In the genomic region with DNA sequence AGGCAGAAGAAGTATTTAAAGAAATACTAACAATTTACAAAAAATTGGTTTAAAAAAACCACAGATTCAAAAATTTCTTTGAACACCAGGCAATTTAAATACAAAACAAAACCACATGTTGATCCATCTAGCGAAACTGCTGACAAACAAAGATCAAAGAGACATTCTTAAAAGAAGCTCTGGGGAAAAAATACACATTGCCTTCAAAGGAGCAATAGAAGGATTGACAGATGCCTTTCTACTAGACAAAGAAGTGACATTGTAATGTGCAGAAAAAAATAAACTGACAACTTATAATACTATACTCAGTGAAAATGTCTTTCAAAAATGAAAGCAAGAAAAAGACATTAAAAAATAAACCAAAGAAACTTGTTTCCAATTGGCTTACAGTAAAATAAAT, we compare ENCODE assay signal across 2 cellular contexts.
TF ChIP-seq lines count a peak whose summit lies in the region.

No MANE protein-coding gene starts in this region.

TF ChIP-seq in HepG2, 621 proteins besides CTCF, POLR2A, EP300 and RAD21:
- peak; percentile 21 to 30; a peak in 2 of 4 replicates for TF ChIP-seq MAFK (conservative IDR thresholded peaks at IDR 0.05 in 1 of 2, IDR thresholded peaks at IDR 0.05 in 1 of 2; ENCODE audit: low read length in 2 of 2)
- peak; percentile 50; the same call in 1 of the 2 replicates for TF ChIP-seq MAFF (IDR thresholded peaks at IDR 0.05; ENCODE audit: low read depth, low read length)
- peak; percentile 64; the same call in 1 of the 2 replicates for TF ChIP-seq SOX5 (CRISPR knock-in tag; IDR thresholded peaks at IDR 0.05; ENCODE audit: borderline replicate concordance)
- no peak for TF ChIP-seq ZNF264 (CRISPR knock-in tag; IDR thresholded peaks at IDR 0.05)
- no peak for TF ChIP-seq SOX13 (IDR thresholded peaks at IDR 0.05)
- peak in 1 of 2 experiments; percentile 46; a peak in 1 of 4 replicates for TF ChIP-seq SOX13 (CRISPR knock-in tag; conservative IDR thresholded peaks at IDR 0.05 in 1 of 2, IDR thresholded peaks at IDR 0.05 in 1 of 2)
- TF ChIP-seq IKZF4 (CRISPR knock-in tag; IDR thresholded peaks at IDR 0.05; ENCODE audit: borderline replicate concordance, low read depth, not compliant biosample characterization) = no peak
- TF ChIP-seq TCF7 (IDR thresholded peaks at IDR 0.05; ENCODE audit: low read depth) = peak; percentile 52
- TF ChIP-seq ZFAT (CRISPR knock-in tag; conservative IDR thresholded peaks at IDR 0.05) = no peak

TF ChIP-seq in neural cell, 6 proteins besides CTCF, POLR2A, EP300 and RAD21:
- TF ChIP-seq, protein P1, sequence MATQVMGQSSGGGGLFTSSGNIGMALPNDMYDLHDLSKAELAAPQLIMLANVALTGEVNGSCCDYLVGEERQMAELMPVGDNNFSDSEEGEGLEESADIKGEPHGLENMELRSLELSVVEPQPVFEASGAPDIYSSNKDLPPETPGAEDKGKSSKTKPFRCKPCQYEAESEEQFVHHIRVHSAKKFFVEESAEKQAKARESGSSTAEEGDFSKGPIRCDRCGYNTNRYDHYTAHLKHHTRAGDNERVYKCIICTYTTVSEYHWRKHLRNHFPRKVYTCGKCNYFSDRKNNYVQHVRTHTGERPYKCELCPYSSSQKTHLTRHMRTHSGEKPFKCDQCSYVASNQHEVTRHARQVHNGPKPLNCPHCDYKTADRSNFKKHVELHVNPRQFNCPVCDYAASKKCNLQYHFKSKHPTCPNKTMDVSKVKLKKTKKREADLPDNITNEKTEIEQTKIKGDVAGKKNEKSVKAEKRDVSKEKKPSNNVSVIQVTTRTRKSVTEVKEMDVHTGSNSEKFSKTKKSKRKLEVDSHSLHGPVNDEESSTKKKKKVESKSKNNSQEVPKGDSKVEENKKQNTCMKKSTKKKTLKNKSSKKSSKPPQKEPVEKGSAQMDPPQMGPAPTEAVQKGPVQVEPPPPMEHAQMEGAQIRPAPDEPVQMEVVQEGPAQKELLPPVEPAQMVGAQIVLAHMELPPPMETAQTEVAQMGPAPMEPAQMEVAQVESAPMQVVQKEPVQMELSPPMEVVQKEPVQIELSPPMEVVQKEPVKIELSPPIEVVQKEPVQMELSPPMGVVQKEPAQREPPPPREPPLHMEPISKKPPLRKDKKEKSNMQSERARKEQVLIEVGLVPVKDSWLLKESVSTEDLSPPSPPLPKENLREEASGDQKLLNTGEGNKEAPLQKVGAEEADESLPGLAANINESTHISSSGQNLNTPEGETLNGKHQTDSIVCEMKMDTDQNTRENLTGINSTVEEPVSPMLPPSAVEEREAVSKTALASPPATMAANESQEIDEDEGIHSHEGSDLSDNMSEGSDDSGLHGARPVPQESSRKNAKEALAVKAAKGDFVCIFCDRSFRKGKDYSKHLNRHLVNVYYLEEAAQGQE (IDR thresholded peaks at IDR 0.05; ENCODE audit: borderline replicate concordance) = no peak
- TF ChIP-seq TAF1 (IDR thresholded peaks at IDR 0.05; ENCODE audit: low read depth) = no peak
- TF ChIP-seq SMC3 (conservative IDR thresholded peaks at IDR 0.05; ENCODE audit: poor library complexity) = no peak
- no peak for TF ChIP-seq EZH2 (IDR thresholded peaks at IDR 0.05; ENCODE audit: borderline replicate concordance, insufficient read depth, low read length, poor library complexity, severe bottlenecking)
- TF ChIP-seq POLR2AphosphoS5 (IDR thresholded peaks at IDR 0.05) = no peak
- TF ChIP-seq MXI1 (conservative IDR thresholded peaks at IDR 0.05; ENCODE audit: poor library complexity, severe bottlenecking) = no peak
TF ChIP-seq in neural cell: peak in this region for 0.
